ENCODE assay signal across 12 cellular contexts in genomic region chr20:62317167-62317655, GRCh38.
"Had no signal": no experiment of that assay in that cellular context is flagged by ENCODE, and none has a peak within 500 bp of the region (broad histone marks: within the 10 kb centered on the region; RNA-seq: fewer than 3 reads in every experiment).

No MANE protein-coding gene starts in this region.

- H3K4me1 Mint-ChIP-seq: activated CD4-positive, alpha-beta T cell treated with anti-CD3 and anti-CD28 coated beads for 36 hours; activated CD8-positive, alpha-beta memory T cell treated with anti-CD3 and anti-CD28 coated beads, Interleukin-2, amount 10 ng/mL, durations not matched to agents 7 days and 5 days; activated naive CD4-positive, alpha-beta T cell treated with anti-CD3 and anti-CD28 coated beads, Interleukin-2, amount 10 ng/mL, durations not matched to agents 7 days and 5 days; immature natural killer cell; mesothelial cell of epicardium had no signal

- DNase-seq: activated CD4-positive, alpha-beta memory T cell treated with anti-CD3 and anti-CD28 coated beads for 36 hours; activated CD4-positive, alpha-beta T cell treated with anti-CD3 and anti-CD28 coated beads for 36 hours; activated CD8-positive, alpha-beta memory T cell treated with anti-CD3 and anti-CD28 coated beads, Interleukin-2, amount 10 ng/mL, durations not matched to agents 7 days and 5 days; activated naive CD4-positive, alpha-beta T cell treated with anti-CD3 and anti-CD28 coated beads, Interleukin-2, amount 10 ng/mL, durations not matched to agents 7 days and 5 days; activated T-cell treated with anti-CD3 and anti-CD28 coated beads, Interleukin-2, amount 50 U/mL, for 1 hour; immature natural killer cell; stimulated activated CD4-positive, alpha-beta T cell treated with anti-CD3 and anti-CD28 coated beads, Interleukin-12 subunit alpha, Interleukin-12 subunit beta, amount 100 ng/mL, for 4 hours; stimulated activated CD4-positive, alpha-beta T cell treated with anti-CD3 and anti-CD28 coated beads, Interleukin-2, amount 100 ng/mL, for 24 hours; T-helper 17 cell had no signal

- H3K9me3 ChIP-seq: esophagus muscularis mucosa, prostate gland had no signal

- H3K4me3 Mint-ChIP-seq: activated CD4-positive, alpha-beta memory T cell treated with anti-CD3 and anti-CD28 coated beads for 36 hours; activated CD4-positive, alpha-beta T cell treated with anti-CD3 and anti-CD28 coated beads for 36 hours; activated CD8-positive, alpha-beta memory T cell treated with anti-CD3 and anti-CD28 coated beads, Interleukin-2, amount 10 ng/mL, durations not matched to agents 7 days and 5 days; activated naive CD4-positive, alpha-beta T cell treated with anti-CD3 and anti-CD28 coated beads, Interleukin-2, amount 10 ng/mL, durations not matched to agents 7 days and 5 days; immature natural killer cell; mesothelial cell of epicardium; T-helper 17 cell had no signal

- H3K36me3 Mint-ChIP-seq: activated CD4-positive, alpha-beta memory T cell treated with anti-CD3 and anti-CD28 coated beads for 36 hours; activated CD8-positive, alpha-beta memory T cell treated with anti-CD3 and anti-CD28 coated beads, Interleukin-2, amount 10 ng/mL, durations not matched to agents 7 days and 5 days; activated naive CD4-positive, alpha-beta T cell treated with anti-CD3 and anti-CD28 coated beads, Interleukin-2, amount 10 ng/mL, durations not matched to agents 7 days and 5 days; immature natural killer cell had no signal

- H3K9me3 Mint-ChIP-seq: activated CD4-positive, alpha-beta memory T cell treated with anti-CD3 and anti-CD28 coated beads for 36 hours; immature natural killer cell; mesothelial cell of epicardium had no signal

- ATAC-seq: activated CD4-positive, alpha-beta T cell treated with anti-CD3 and anti-CD28 coated beads for 36 hours; activated CD8-positive, alpha-beta memory T cell treated with anti-CD3 and anti-CD28 coated beads, Interleukin-2, amount 10 ng/mL, durations not matched to agents 7 days and 5 days; T-helper 17 cell had no signal

- H3K4me1 ChIP-seq: prostate gland had no signal

- H3K27me3 Mint-ChIP-seq: activated CD4-positive, alpha-beta memory T cell treated with anti-CD3 and anti-CD28 coated beads for 36 hours; activated CD4-positive, alpha-beta T cell treated with anti-CD3 and anti-CD28 coated beads for 36 hours; activated CD8-positive, alpha-beta memory T cell treated with anti-CD3 and anti-CD28 coated beads, Interleukin-2, amount 10 ng/mL, durations not matched to agents 7 days and 5 days; activated naive CD4-positive, alpha-beta T cell treated with anti-CD3 and anti-CD28 coated beads, Interleukin-2, amount 10 ng/mL, durations not matched to agents 7 days and 5 days; T-helper 17 cell had no signal

- H3K27me3 ChIP-seq: esophagus muscularis mucosa had no signal

- H3K27ac Mint-ChIP-seq: activated CD4-positive, alpha-beta memory T cell treated with anti-CD3 and anti-CD28 coated beads for 36 hours; activated CD4-positive, alpha-beta T cell treated with anti-CD3 and anti-CD28 coated beads for 36 hours; activated CD8-positive, alpha-beta memory T cell treated with anti-CD3 and anti-CD28 coated beads, Interleukin-2, amount 10 ng/mL, durations not matched to agents 7 days and 5 days; activated naive CD4-positive, alpha-beta T cell treated with anti-CD3 and anti-CD28 coated beads, Interleukin-2, amount 10 ng/mL, durations not matched to agents 7 days and 5 days; immature natural killer cell; mesothelial cell of epicardium; T-helper 17 cell had no signal

- H3K4me3 ChIP-seq: esophagus muscularis mucosa, prostate gland had no signal
